In the genomic region with DNA sequence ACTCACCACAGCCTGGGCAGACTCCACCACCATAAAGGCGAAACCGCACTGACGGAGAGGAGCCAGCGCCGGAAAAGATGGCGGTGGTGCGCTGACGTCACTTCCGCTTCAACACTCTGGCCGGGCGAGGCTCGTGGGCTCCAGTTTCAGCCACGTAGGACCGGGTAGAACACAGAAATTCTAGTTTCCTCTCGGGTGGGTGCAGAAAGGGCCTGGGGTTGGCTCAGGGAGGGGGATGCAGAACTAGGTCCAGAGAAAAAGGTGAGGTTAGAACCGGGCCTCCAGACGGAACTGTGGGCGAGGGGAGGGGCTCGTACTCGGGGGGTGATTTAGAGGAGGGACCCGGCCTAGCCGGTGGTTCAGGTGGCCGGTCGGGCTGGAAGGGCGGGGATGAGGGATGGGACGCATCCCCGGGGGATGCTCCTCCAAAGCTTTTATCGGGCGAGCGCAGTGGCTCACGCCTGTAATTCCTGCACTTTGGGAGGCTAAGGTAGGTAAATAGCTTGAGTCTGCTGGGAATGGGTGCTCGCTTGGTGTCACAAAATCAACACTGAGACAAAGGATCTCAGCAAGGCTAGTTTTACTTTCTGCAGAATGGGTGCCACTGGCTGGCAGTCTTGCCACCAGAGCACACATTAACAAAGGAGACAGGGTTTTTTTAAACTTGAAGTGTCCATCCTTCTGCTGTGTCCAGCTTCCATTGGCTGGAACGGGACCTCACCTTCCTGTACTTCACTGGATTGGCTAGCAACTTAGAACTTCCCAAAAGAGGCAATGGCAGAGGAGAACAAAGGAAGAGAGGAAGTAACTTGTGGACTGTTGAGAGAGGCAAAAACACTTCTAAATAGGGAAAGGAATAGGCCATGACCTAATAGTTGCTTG, we compare ENCODE assay signal across 1 cellular context.
TF ChIP-seq lines count a peak whose summit lies in the region.

Gene ZNF561, minus strand, starts transcription at position 77 of the 882 bp plus-strand sequence. CDS start 1,776 bp downstream, outside the sequence.

TF ChIP-seq in H1, 55 proteins besides CTCF, POLR2A, EP300 and RAD21:
- peak; percentile 95 for TF ChIP-seq POLR2AphosphoS5 (IDR thresholded peaks at IDR 0.05; ENCODE audit: low read depth, low read length)
- TF ChIP-seq BCL11A (IDR thresholded peaks at IDR 0.05; ENCODE audit: low read depth in 2 of 2, low read length in 2 of 2), result no peak
- TF ChIP-seq, protein P1, sequence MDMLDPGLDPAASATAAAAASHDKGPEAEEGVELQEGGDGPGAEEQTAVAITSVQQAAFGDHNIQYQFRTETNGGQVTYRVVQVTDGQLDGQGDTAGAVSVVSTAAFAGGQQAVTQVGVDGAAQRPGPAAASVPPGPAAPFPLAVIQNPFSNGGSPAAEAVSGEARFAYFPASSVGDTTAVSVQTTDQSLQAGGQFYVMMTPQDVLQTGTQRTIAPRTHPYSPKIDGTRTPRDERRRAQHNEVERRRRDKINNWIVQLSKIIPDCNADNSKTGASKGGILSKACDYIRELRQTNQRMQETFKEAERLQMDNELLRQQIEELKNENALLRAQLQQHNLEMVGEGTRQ (IDR thresholded peaks at IDR 0.05; ENCODE audit: low read length), result no peak
- TF ChIP-seq PHF8 (conservative IDR thresholded peaks at IDR 0.05; ENCODE audit: low read depth, low read length), result peak; percentile 82
- 0 out of 2 replicates have a peak, but pooled peaks have one; percentile 20 for TF ChIP-seq GTF2F1 (IDR thresholded peaks at IDR 0.05; ENCODE audit: borderline replicate concordance, low read depth, low read length)
- no peak for TF ChIP-seq BACH1 (IDR thresholded peaks at IDR 0.05; ENCODE audit: low read length)
- TF ChIP-seq RNF2 (IDR thresholded peaks at IDR 0.05; ENCODE audit: borderline replicate concordance, low read depth, low read length, missing control alignments, poor library complexity, severe bottlenecking), result no peak
- TF ChIP-seq FOSL1 (IDR thresholded peaks at IDR 0.05; ENCODE audit: insufficient read depth, low read depth, low read length), result no peak
- TF ChIP-seq ASH2L (IDR thresholded peaks at IDR 0.05; ENCODE audit: low read length), result peak; percentile 96
- peak; percentile 38 for TF ChIP-seq KDM4A (IDR thresholded peaks at IDR 0.05; ENCODE audit: low read depth, low read length, severe bottlenecking)
- no peak for TF ChIP-seq EGR1 (IDR thresholded peaks at IDR 0.05; ENCODE audit: borderline replicate concordance, low read depth, low read length)
- peak; percentile 91 for TF ChIP-seq GABPA (IDR thresholded peaks at IDR 0.05; ENCODE audit: borderline replicate concordance, insufficient read depth, low read length)
- peak; percentile 77 for TF ChIP-seq KDM5A (IDR thresholded peaks at IDR 0.05; ENCODE audit: low read length)
- TF ChIP-seq SRF (IDR thresholded peaks at IDR 0.05; ENCODE audit: low read depth, low read length), result peak; percentile 48; the same call in 1 of the 2 replicates
- no peak for TF ChIP-seq CBX8 (IDR thresholded peaks at IDR 0.05; ENCODE audit: borderline replicate concordance, low read depth, low read length)
- TF ChIP-seq TBP (IDR thresholded peaks at IDR 0.05; ENCODE audit: low read depth, low read length), result peak; percentile 89
- no peak for TF ChIP-seq SP1 (IDR thresholded peaks at IDR 0.05; ENCODE audit: low read depth, low read length)
- TF ChIP-seq CEBPB (IDR thresholded peaks at IDR 0.05; ENCODE audit: low read depth, low read length), result 0 out of 2 replicates have a peak, but pooled peaks have one; percentile 3
- no peak for TF ChIP-seq ATF3 (IDR thresholded peaks at IDR 0.05; ENCODE audit: insufficient read depth, low read depth, low read length)
- peak; percentile 96 for TF ChIP-seq YY1 (IDR thresholded peaks at IDR 0.05; ENCODE audit: low read depth, low read length)
- TF ChIP-seq CHD1 (IDR thresholded peaks at IDR 0.05; ENCODE audit: low read depth, low read length), result no peak
- TF ChIP-seq, protein P2, sequence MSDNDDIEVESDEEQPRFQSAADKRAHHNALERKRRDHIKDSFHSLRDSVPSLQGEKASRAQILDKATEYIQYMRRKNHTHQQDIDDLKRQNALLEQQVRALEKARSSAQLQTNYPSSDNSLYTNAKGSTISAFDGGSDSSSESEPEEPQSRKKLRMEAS (IDR thresholded peaks at IDR 0.05), result no peak
- TF ChIP-seq RFX5 (IDR thresholded peaks at IDR 0.05; ENCODE audit: borderline replicate concordance, low read depth, low read length), result no peak
- TF ChIP-seq, protein P3, sequence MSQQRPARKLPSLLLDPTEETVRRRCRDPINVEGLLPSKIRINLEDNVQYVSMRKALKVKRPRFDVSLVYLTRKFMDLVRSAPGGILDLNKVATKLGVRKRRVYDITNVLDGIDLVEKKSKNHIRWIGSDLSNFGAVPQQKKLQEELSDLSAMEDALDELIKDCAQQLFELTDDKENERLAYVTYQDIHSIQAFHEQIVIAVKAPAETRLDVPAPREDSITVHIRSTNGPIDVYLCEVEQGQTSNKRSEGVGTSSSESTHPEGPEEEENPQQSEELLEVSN (IDR thresholded peaks at IDR 0.05), result no peak
- TF ChIP-seq RXRA (IDR thresholded peaks at IDR 0.05; ENCODE audit: insufficient read depth, low read depth, low read length), result no peak
- peak; percentile 43 for TF ChIP-seq TAF7 (optimal IDR thresholded peaks at IDR 0.05; ENCODE audit: borderline replicate concordance, low read depth, low read length)
- TF ChIP-seq KDM1A (IDR thresholded peaks at IDR 0.05; ENCODE audit: borderline replicate concordance, low read length), result 0 out of 2 replicates have a peak, but pooled peaks have one; percentile 12
- peak; percentile 42 for TF ChIP-seq SAP30 (IDR thresholded peaks at IDR 0.05; ENCODE audit: insufficient read depth, insufficient replicate concordance, low read length)
- TF ChIP-seq TAF1 (IDR thresholded peaks at IDR 0.05; ENCODE audit: low read depth, low read length), result peak; percentile 88
- no peak for TF ChIP-seq TEAD4 (IDR thresholded peaks at IDR 0.05; ENCODE audit: low read depth, low read length)
- TF ChIP-seq TCF12 (IDR thresholded peaks at IDR 0.05; ENCODE audit: low read depth, low read length), result no peak
- TF ChIP-seq CTBP2 (IDR thresholded peaks at IDR 0.05; ENCODE audit: borderline replicate concordance, insufficient read depth, insufficient read length, low read length), result no peak
- peak in 1 of 2 experiments; percentile 89; a peak in 3 of 4 replicates for TF ChIP-seq SIN3A (conservative IDR thresholded peaks at IDR 0.05 in 1 of 2, IDR thresholded peaks at IDR 0.05 in 1 of 2; ENCODE audit: low read depth in 1 of 2, low read length in 2 of 2)
- TF ChIP-seq EZH2 (IDR thresholded peaks at IDR 0.05; ENCODE audit: low read depth, low read length, severe bottlenecking), result no peak
- TF ChIP-seq, protein P4, sequence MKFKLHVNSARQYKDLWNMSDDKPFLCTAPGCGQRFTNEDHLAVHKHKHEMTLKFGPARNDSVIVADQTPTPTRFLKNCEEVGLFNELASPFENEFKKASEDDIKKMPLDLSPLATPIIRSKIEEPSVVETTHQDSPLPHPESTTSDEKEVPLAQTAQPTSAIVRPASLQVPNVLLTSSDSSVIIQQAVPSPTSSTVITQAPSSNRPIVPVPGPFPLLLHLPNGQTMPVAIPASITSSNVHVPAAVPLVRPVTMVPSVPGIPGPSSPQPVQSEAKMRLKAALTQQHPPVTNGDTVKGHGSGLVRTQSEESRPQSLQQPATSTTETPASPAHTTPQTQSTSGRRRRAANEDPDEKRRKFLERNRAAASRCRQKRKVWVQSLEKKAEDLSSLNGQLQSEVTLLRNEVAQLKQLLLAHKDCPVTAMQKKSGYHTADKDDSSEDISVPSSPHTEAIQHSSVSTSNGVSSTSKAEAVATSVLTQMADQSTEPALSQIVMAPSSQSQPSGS (IDR thresholded peaks at IDR 0.05; ENCODE audit: low read length), result no peak
- TF ChIP-seq JUND (IDR thresholded peaks at IDR 0.05; ENCODE audit: low read length), result peak; percentile 80
- 0 out of 4 replicates have a peak, but pooled peaks of 1 of the 2 experiments have one; percentile 51 for TF ChIP-seq HDAC2 (IDR thresholded peaks at IDR 0.05; ENCODE audit: borderline replicate concordance in 1 of 2, low read depth in 2 of 2, low read length in 2 of 2)
- peak; percentile 93 for TF ChIP-seq CREB1 (IDR thresholded peaks at IDR 0.05)
